In genomic region chr16:14251419-14251818, GRCh38 we compare ENCODE assay signal across 22 cellular contexts.
DNase-seq lines count a peak whose midpoint lies in the region; ATAC-seq, FAIRE-seq and TF ChIP-seq lines count a peak whose summit lies in the region.
"Had no signal": no experiment of that assay in that cellular context is flagged by ENCODE, and none has a peak within 500 bp of the region (broad histone marks: within the 10 kb centered on the region; RNA-seq: fewer than 3 reads in every experiment).

No MANE protein-coding gene starts in this region.

- intact Hi-C loops in GM12878 (cut with micrococcal nuclease; ENCODE audit: unreplicated experiment), result no loop called here

- H3K27me3 ChIP-seq in GM12878 (replicated peaks in 1 of 2; ENCODE audit: control insufficient read depth in 2 of 2, insufficient read depth in 2 of 2, low read length in 1 of 2), result no peaks in the 10 kb centered on the region
- H3K27me3 ChIP-seq: BLaER1 treated with 17β-estradiol and CSF1 and Interleukin-3, amounts not matched to agents 10 nM and 100 nM had no signal

- in situ Hi-C loops in GM12878 (cut with MboI), result no loop called here

- H3K36me3 Mint-ChIP-seq in activated naive CD4-positive, alpha-beta T cell treated with anti-CD3 and anti-CD28 coated beads, Interleukin-2, amount 10 ng/mL, durations not matched to agents 7 days and 5 days, result peaks cover 12% of the 10 kb centered on the region

- RAD21 ChIA-PET in GM12878 (lab: Charles Lee; ENCODE audit: unreplicated experiment), result interaction anchor here (0.6 to 1.2 kb wide), 2 partner anchors 328 to 344 kb away, joined by 3 to 6 read pairs; no protein-coding TSS in a partner anchor

- WGBS in GM12878 (ENCODE audit: insufficient coverage, insufficient replicate concordance, low lambda C conversion rate, missing lambda C conversion rate), result 80% methylated on average over 2 of the region's 2 CpGs

- CTCF ChIA-PET in activated naive CD4-positive, alpha-beta T cell treated with anti-CD3 and anti-CD28 coated beads, Interleukin-2, amount 10 ng/mL, durations not matched to agents 7 days and 5 days (lab: Charles Lee), result interaction anchor here (1.0 to 3.6 kb wide), 2 partner anchors 31 to 328 kb away, joined by 4 to 17 read pairs; no protein-coding TSS in a partner anchor
- CTCF ChIA-PET in GM12878 (lab: Yijun Ruan, JAX), result interaction anchor here (1.3 to 3.7 kb wide), 5 partner anchors 11 to 332 kb away, joined by 3 to 51 read pairs (median 22); partner anchors contain the start of gene ERCC4

- no peak for TF ChIP-seq RAD21 in GM12878 (IDR thresholded peaks at IDR 0.05; ENCODE audit: insufficient read depth, low read depth, low read length)

- H3K4me2 ChIP-seq in GM12878 (ENCODE audit: control insufficient read depth, insufficient read depth), result no peak overlapping the region
- H3K4me2 ChIP-seq: A549; BLaER1 treated with 17β-estradiol and CSF1 and Interleukin-3, amounts not matched to agents 10 nM and 100 nM had no signal

- no peak overlapping the region for H3K9ac ChIP-seq in GM12878 (ENCODE audit: control insufficient read depth, insufficient read depth, low read length)
- H3K9ac ChIP-seq: BLaER1 treated with 17β-estradiol and CSF1 and Interleukin-3, amounts not matched to agents 10 nM and 100 nM had no signal

- ATAC-seq in GM12878, result no peak
- ATAC-seq: A549; CD8-positive, alpha-beta T cell had no signal

- H3K4me3 Mint-ChIP-seq in activated naive CD4-positive, alpha-beta T cell treated with anti-CD3 and anti-CD28 coated beads, Interleukin-2, amount 10 ng/mL, durations not matched to agents 7 days and 5 days, result no peak overlapping the region
- H3K4me3 Mint-ChIP-seq: B cell; CD4-positive, alpha-beta T cell; CD8-positive, alpha-beta T cell had no signal

- BruUV-seq in GM12878 (replicated peaks; lab: Mats Ljungman, UMichigan), result no TSS peak

- H4K20me1 ChIP-seq in GM12878 (ENCODE audit: control insufficient read depth, insufficient read depth), result no peaks in the 10 kb centered on the region
- H4K20me1 ChIP-seq: BLaER1 treated with 17β-estradiol and CSF1 and Interleukin-3, amounts not matched to agents 10 nM and 100 nM had no signal

- TF ChIP-seq POLR2A in GM12878 (IDR thresholded peaks at IDR 0.05; ENCODE audit: low read depth, low read length), result no peak

- no peak for DNase-seq in activated naive CD4-positive, alpha-beta T cell treated with anti-CD3 and anti-CD28 coated beads, Interleukin-2, amount 10 ng/mL, durations not matched to agents 7 days and 5 days
- DNase-seq in activated naive CD4-positive, alpha-beta T cell treated with Interleukin-2 at 50 U/mL for 16 hours, result no peak
- no peak for DNase-seq in GM12878 (ENCODE audit: low read depth, low spot score)
- DNase-seq in myocyte (ENCODE audit: low read depth), result peak; percentile 6
- DNase-seq in DMS153 treated with DMSO at 0.1 percent for 48 hours (lab: John Stamatoyannopoulos, UW; ENCODE audit: unreplicated experiment), result no peak
- DNase-seq: AML-193; Caco-2; Calu3; CD4-positive, alpha-beta T cell; CD8-positive, alpha-beta T cell; DMS79; DND-41; EL; GDM1 had no signal

- H2AFZ ChIP-seq in GM12878 (ENCODE audit: control insufficient read depth, low read depth, low read length), result no peak overlapping the region

- TF ChIP-seq EP300 in GM12878 (IDR thresholded peaks at IDR 0.05; ENCODE audit: borderline replicate concordance in 1 of 2, control insufficient read depth in 1 of 2, low read depth in 2 of 2, low read length in 2 of 2), result no peak

- no peaks in the 10 kb centered on the region for H3K9me3 Mint-ChIP-seq in activated naive CD4-positive, alpha-beta T cell treated with anti-CD3 and anti-CD28 coated beads, Interleukin-2, amount 10 ng/mL, durations not matched to agents 7 days and 5 days
- H3K9me3 Mint-ChIP-seq: CD4-positive, alpha-beta T cell; CD8-positive, alpha-beta T cell had no signal

- H3K4me3 ChIP-seq in GM12878, result no peak overlapping the region
- H3K4me3 ChIP-seq: A549; BLaER1 treated with 17β-estradiol and CSF1 and Interleukin-3, amounts not matched to agents 10 nM and 100 nM had no signal

- POLR2A ChIA-PET in GM12878 (lab: Charles Lee), result no interaction called here

- H3K9me3 ChIP-seq in GM12878 (replicated peaks; ENCODE audit: control insufficient read depth, insufficient read depth, low read length), result no peaks in the 10 kb centered on the region
- H3K9me3 ChIP-seq: A549; BLaER1 treated with 17β-estradiol and CSF1 and Interleukin-3, amounts not matched to agents 10 nM and 100 nM; Caco-2 had no signal

- H3K36me3 ChIP-seq in GM12878 (ENCODE audit: control insufficient read depth in 2 of 2, insufficient read depth in 2 of 2, low read length in 1 of 2), result peaks cover 6 to 16% of the 10 kb centered on the region in 2 experiments; a peak in 3 of 4 replicates

- no peak for TF ChIP-seq CTCF in GM12878 (IDR thresholded peaks at IDR 0.05 in 2 of 3, conservative IDR thresholded peaks at IDR 0.05 in 1 of 3; ENCODE audit: control insufficient read depth in 2 of 3, extremely low read depth in 1 of 3, insufficient read depth in 1 of 3, low read depth in 3 of 3, low read length in 3 of 3)

- H3K27me3 Mint-ChIP-seq in activated naive CD4-positive, alpha-beta T cell treated with anti-CD3 and anti-CD28 coated beads, Interleukin-2, amount 10 ng/mL, durations not matched to agents 7 days and 5 days, result no peaks in the 10 kb centered on the region
- H3K27me3 Mint-ChIP-seq: B cell; CD4-positive, alpha-beta T cell had no signal

- no peak overlapping the region for H3K27ac ChIP-seq in GM12878 (ENCODE audit: control insufficient read depth, insufficient read depth)
- H3K27ac ChIP-seq: 22Rv1; BLaER1 treated with 17β-estradiol and CSF1 and Interleukin-3, amounts not matched to agents 10 nM and 100 nM; C4-2B had no signal

- FAIRE-seq in GM12878 (lab: Jason Lieb, UNC), result no peak
- FAIRE-seq: A549, D721Med, GM12891, GM18507 had no signal

- no peaks in the 10 kb centered on the region for H3K4me1 Mint-ChIP-seq in activated naive CD4-positive, alpha-beta T cell treated with anti-CD3 and anti-CD28 coated beads, Interleukin-2, amount 10 ng/mL, durations not matched to agents 7 days and 5 days
- H3K4me1 Mint-ChIP-seq: B cell had no signal

- H3K27ac Mint-ChIP-seq in activated naive CD4-positive, alpha-beta T cell treated with anti-CD3 and anti-CD28 coated beads, Interleukin-2, amount 10 ng/mL, durations not matched to agents 7 days and 5 days, result peak overlapping the region; percentile 47
- H3K27ac Mint-ChIP-seq: B cell; CD4-positive, alpha-beta T cell; CD8-positive, alpha-beta T cell had no signal

- H3K4me1 ChIP-seq in GM12878 (ENCODE audit: control insufficient read depth, insufficient read depth, low read length), result no peaks in the 10 kb centered on the region
- H3K4me1 ChIP-seq: BLaER1 treated with 17β-estradiol and CSF1 and Interleukin-3, amounts not matched to agents 10 nM and 100 nM; Caco-2 had no signal

- SMC1A ChIA-PET in GM12878 (lab: Charles Lee; ENCODE audit: uncharacterized antibody, unreplicated experiment), result interaction anchor here (2.6 to 8.2 kb wide), 2 partner anchors 277 to 328 kb away, joined by 12 to 62 read pairs; no protein-coding TSS in a partner anchor

- no peaks in the 10 kb centered on the region for H3K79me2 ChIP-seq in GM12878 (ENCODE audit: control insufficient read depth, insufficient read depth, low read length)

TF ChIP-seq in GM12878, 131 proteins besides CTCF, POLR2A, EP300 and RAD21 (continues in another document):
- no peak for TF ChIP-seq ZBTB11 (CRISPR knock-in tag; IDR thresholded peaks at IDR 0.05)
- no peak for TF ChIP-seq LARP7 (IDR thresholded peaks at IDR 0.05)
